In genomic region chr7:84568786-84569185, GRCh38 we compare ENCODE assay signal across 22 cellular contexts.
"Had no signal": no experiment of that assay in that cellular context is flagged by ENCODE, and none has a peak within 500 bp of the region (broad histone marks: within the 10 kb centered on the region; RNA-seq: fewer than 3 reads in every experiment).

No MANE protein-coding gene starts in this region.

- H3K27me3 Mint-ChIP-seq: activated CD4-positive, alpha-beta memory T cell treated with anti-CD3 and anti-CD28 coated beads, Interleukin-2, amount 10 ng/mL, durations not matched to agents 7 days and 5 days; activated CD4-positive, alpha-beta T cell treated with anti-CD3 and anti-CD28 coated beads, Interleukin-2, amount 10 ng/mL, durations not matched to agents 24 days and 14 days; activated naive CD8-positive, alpha-beta T cell treated with anti-CD3 and anti-CD28 coated beads, Interleukin-2, amount 50 U/mL, for 24 hours; naive thymus-derived CD8-positive, alpha-beta T cell had no signal

- H3K36me3 ChIP-seq: cardiac muscle cell, heart right ventricle, ovary, prostate gland, spleen, thyroid gland, upper lobe of right lung had no signal

- H3K9me3 ChIP-seq: heart right ventricle, ovary, prostate gland, spleen, thyroid gland, upper lobe of right lung had no signal

- H3K4me3 ChIP-seq: cardiac muscle cell, heart right ventricle, ovary, prostate gland, spleen, thyroid gland, upper lobe of right lung had no signal

- H3K36me3 Mint-ChIP-seq: naive thymus-derived CD8-positive, alpha-beta T cell had no signal

- H3K4me1 ChIP-seq: heart right ventricle, prostate gland, spleen, thyroid gland, upper lobe of right lung had no signal

- ATAC-seq: activated naive CD8-positive, alpha-beta T cell treated with anti-CD3 and anti-CD28 coated beads, Interleukin-2, amount 50 U/mL, for 24 hours; activated T-cell treated with anti-CD3 and anti-CD28 coated beads, Interleukin-2, amount 50 U/mL, for 72 hours; heart right ventricle; left colon; upper lobe of right lung had no signal

- H3K9me3 Mint-ChIP-seq: activated CD4-positive, alpha-beta T cell treated with anti-CD3 and anti-CD28 coated beads, Interleukin-2, amount 10 ng/mL, durations not matched to agents 24 days and 14 days; activated naive CD8-positive, alpha-beta T cell treated with anti-CD3 and anti-CD28 coated beads, Interleukin-2, amount 50 U/mL, for 24 hours had no signal

- H3K27ac ChIP-seq: cardiac muscle cell, epithelial cell of prostate, heart right ventricle, ovary, prostate gland, spleen, thyroid gland, upper lobe of right lung had no signal

- H3K4me3 Mint-ChIP-seq: activated CD4-positive, alpha-beta memory T cell treated with anti-CD3 and anti-CD28 coated beads, Interleukin-2, amount 10 ng/mL, durations not matched to agents 7 days and 5 days; activated CD4-positive, alpha-beta T cell treated with anti-CD3 and anti-CD28 coated beads, Interleukin-2, amount 10 ng/mL, durations not matched to agents 24 days and 14 days; activated naive CD8-positive, alpha-beta T cell treated with anti-CD3 and anti-CD28 coated beads, Interleukin-2, amount 50 U/mL, for 24 hours; activated T-cell treated with anti-CD3 and anti-CD28 coated beads, Interleukin-2, amount 50 U/mL, for 72 hours; naive thymus-derived CD8-positive, alpha-beta T cell had no signal

- H3K4me1 Mint-ChIP-seq: activated CD4-positive, alpha-beta memory T cell treated with anti-CD3 and anti-CD28 coated beads, Interleukin-2, amount 10 ng/mL, durations not matched to agents 7 days and 5 days; activated CD4-positive, alpha-beta T cell treated with anti-CD3 and anti-CD28 coated beads, Interleukin-2, amount 10 ng/mL, durations not matched to agents 24 days and 14 days; activated naive CD8-positive, alpha-beta T cell treated with anti-CD3 and anti-CD28 coated beads, Interleukin-2, amount 50 U/mL, for 24 hours; naive thymus-derived CD8-positive, alpha-beta T cell had no signal

- DNase-seq: activated CD4-positive, alpha-beta memory T cell treated with anti-CD3 and anti-CD28 coated beads, Interleukin-2, amount 10 ng/mL, durations not matched to agents 7 days and 5 days; activated CD4-positive, alpha-beta T cell treated with anti-CD3 and anti-CD28 coated beads, Interleukin-2, amount 10 ng/mL, durations not matched to agents 24 days and 14 days; activated effector memory CD4-positive, alpha-beta T cell treated with Interleukin-2 at 50 U/mL for 16 hours; activated naive CD4-positive, alpha-beta T cell treated with anti-CD3 and anti-CD28 coated beads, Interleukin-2, amount 50 U/mL, for 16 hours; activated naive CD8-positive, alpha-beta T cell treated with anti-CD3 and anti-CD28 coated beads, Interleukin-2, amount 50 U/mL, for 24 hours; activated T-cell treated with anti-CD3 and anti-CD28 coated beads, Interleukin-2, amount 50 U/mL, for 72 hours; foreskin fibroblast; heart right ventricle; islet precursor cell; left colon; naive thymus-derived CD8-positive, alpha-beta T cell; ovary; spleen; stimulated activated CD4-positive, alpha-beta T cell treated with anti-CD3 and anti-CD28 coated beads, Interleukin-4, amount 100 ng/mL, for 1 hour; stimulated activated naive CD4-positive, alpha-beta T cell treated with Interleukin-2 at 50 U/mL for 16 hours; substantia nigra; T-helper 2 cell; thyroid gland; upper lobe of right lung had no signal

- H3K27ac Mint-ChIP-seq: activated CD4-positive, alpha-beta memory T cell treated with anti-CD3 and anti-CD28 coated beads, Interleukin-2, amount 10 ng/mL, durations not matched to agents 7 days and 5 days; activated CD4-positive, alpha-beta T cell treated with anti-CD3 and anti-CD28 coated beads, Interleukin-2, amount 10 ng/mL, durations not matched to agents 24 days and 14 days; activated naive CD8-positive, alpha-beta T cell treated with anti-CD3 and anti-CD28 coated beads, Interleukin-2, amount 50 U/mL, for 24 hours; activated T-cell treated with anti-CD3 and anti-CD28 coated beads, Interleukin-2, amount 50 U/mL, for 72 hours; naive thymus-derived CD8-positive, alpha-beta T cell had no signal

- H3K27me3 ChIP-seq: cardiac muscle cell, heart right ventricle, ovary, spleen, thyroid gland, upper lobe of right lung had no signal
